Comparison of ENCODE assay signal across 8 cellular contexts in genomic region chr18:13614701-13615288, GRCh38.
DNase-seq lines count a peak whose midpoint lies in the region; ATAC-seq and TF ChIP-seq lines count a peak whose summit lies in the region.
"Had no signal": no experiment of that assay in that cellular context is flagged by ENCODE, and none has a peak within 500 bp of the region (broad histone marks: within the 10 kb centered on the region; RNA-seq: fewer than 3 reads in every experiment).

No MANE protein-coding gene starts in this region.

- H3K9me3 Mint-ChIP-seq in IgD-negative memory B cell (no peaks in the 10 kb centered on the region), type B pancreatic cell (no peaks in the 10 kb centered on the region), endothelial cell (ENCODE audit: unreplicated experiment) (no peaks in the 10 kb centered on the region)
- H3K9me3 Mint-ChIP-seq in stimulated activated naive CD8-positive, alpha-beta T cell treated with anti-CD3 and anti-CD28 coated beads, Interleukin-15, amount 100 ng/mL, for 72 hours, result no peaks in the 10 kb centered on the region
- H3K9me3 Mint-ChIP-seq: nephron had no signal

- H3K36me3 Mint-ChIP-seq in IgD-negative memory B cell, result no peaks in the 10 kb centered on the region
- H3K36me3 Mint-ChIP-seq in type B pancreatic cell, result no peaks in the 10 kb centered on the region
- peaks cover 4% of the 10 kb centered on the region for H3K36me3 Mint-ChIP-seq in endothelial cell (ENCODE audit: low read depth, unreplicated experiment)

- H3K27ac Mint-ChIP-seq in IgD-negative memory B cell, result peak overlapping the region; percentile 95 to 99 (median 96)
- H3K27ac Mint-ChIP-seq in stimulated activated naive CD8-positive, alpha-beta T cell treated with anti-CD3 and anti-CD28 coated beads, Interleukin-15, amount 100 ng/mL, for 72 hours, result peak overlapping the region; percentile 93 to 97
- no peak overlapping the region for H3K27ac Mint-ChIP-seq in type B pancreatic cell
- no peak overlapping the region for H3K27ac Mint-ChIP-seq in endothelial cell (ENCODE audit: unreplicated experiment)
- H3K27ac Mint-ChIP-seq: nephron had no signal

- POLR2A ChIA-PET in GM10248 (lab: Yijun Ruan, JAX), result interaction anchor here (0.7 to 8.3 kb wide), 5 partner anchors 29 to 53 kb away, joined by 5 to 159 read pairs (median 5); no protein-coding TSS in a partner anchor

- peak; percentile 37 for DNase-seq in activated CD4-positive, alpha-beta T cell treated with anti-CD3 and anti-CD28 coated beads, Interleukin-2, amount 50 U/mL, for 1 hour
- peak; percentile 68 for DNase-seq in left cardiac atrium
- peak; percentile 28 to 47 for DNase-seq in stimulated activated naive CD8-positive, alpha-beta T cell treated with anti-CD3 and anti-CD28 coated beads, Interleukin-15, amount 100 ng/mL, for 72 hours
- no peak for DNase-seq in type B pancreatic cell (ENCODE audit: extremely low spot score, unreplicated experiment)
- DNase-seq in GM10248 (ENCODE audit: extremely low spot score), result no peak
- no peak for DNase-seq in endothelial cell (ENCODE audit: low spot score)

- ATAC-seq in left cardiac atrium, result peak in 1 of 2 donors; percentile 43
- peak; percentile 33 for ATAC-seq in stimulated activated naive CD8-positive, alpha-beta T cell treated with anti-CD3 and anti-CD28 coated beads, Interleukin-15, amount 100 ng/mL, for 72 hours

- intact Hi-C loops in left cardiac atrium (cut with DNase I), result loop anchor here in 1 of 2 donors (5.0 to 10.0 kb wide), 2 partner anchors 110 to 397 kb away; partner anchors contain the start of genes FAM210A, LDLRAD4 and RNMT

- H3K27me3 Mint-ChIP-seq in IgD-negative memory B cell (peaks cover 8% of the 10 kb centered on the region), type B pancreatic cell (peaks cover 39% of the 10 kb centered on the region), endothelial cell (ENCODE audit: unreplicated experiment) (peaks cover 10% of the 10 kb centered on the region)
- no peaks in the 10 kb centered on the region for H3K27me3 Mint-ChIP-seq in stimulated activated naive CD8-positive, alpha-beta T cell treated with anti-CD3 and anti-CD28 coated beads, Interleukin-15, amount 100 ng/mL, for 72 hours

- CTCF ChIA-PET in GM10248 (lab: Yijun Ruan, JAX), result interaction anchor here (0.9 to 6.9 kb wide), 5 partner anchors 16 to 399 kb away, joined by 3 to 112 read pairs (median 6); no protein-coding TSS in a partner anchor

- H3K4me3 Mint-ChIP-seq in IgD-negative memory B cell, result peak overlapping the region; percentile 65 to 93 (median 89)
- peak overlapping the region; percentile 83 to 85 for H3K4me3 Mint-ChIP-seq in stimulated activated naive CD8-positive, alpha-beta T cell treated with anti-CD3 and anti-CD28 coated beads, Interleukin-15, amount 100 ng/mL, for 72 hours
- no peak overlapping the region for H3K4me3 Mint-ChIP-seq in type B pancreatic cell
- H3K4me3 Mint-ChIP-seq in endothelial cell (ENCODE audit: unreplicated experiment), result no peak overlapping the region

- TF ChIP-seq CTCF in type B pancreatic cell (conservative IDR thresholded peaks at IDR 0.05), result no peak
- TF ChIP-seq CTCF in GM10248 (IDR thresholded peaks at IDR 0.05; ENCODE audit: control extremely low read depth, extremely low read depth, low read depth, missing control alignments), result no peak
- TF ChIP-seq CTCF in endothelial cell (IDR thresholded peaks at IDR 0.05; ENCODE audit: unreplicated experiment), result no peak

- H3K4me1 Mint-ChIP-seq in IgD-negative memory B cell (peaks cover 49 to 69% (median 58%) of the 10 kb centered on the region in 3 donors), type B pancreatic cell (ENCODE audit: unreplicated experiment) (peaks cover 15% of the 10 kb centered on the region), endothelial cell (ENCODE audit: unreplicated experiment) (peaks cover 28% of the 10 kb centered on the region)
- H3K4me1 Mint-ChIP-seq in stimulated activated naive CD8-positive, alpha-beta T cell treated with anti-CD3 and anti-CD28 coated beads, Interleukin-15, amount 100 ng/mL, for 72 hours, result peaks cover 91% of the 10 kb centered on the region

Comparison
In these comparisons a context has a peak if more than half of its experiments do, and no peak if none do; other contexts are left out.
1. H3K27ac Mint-ChIP-seq: peak in IgD-negative memory B cell (3 of 3) and stimulated activated naive CD8-positive, alpha-beta T cell treated with anti-CD3 and anti-CD28 coated beads, Interleukin-15, amount 100 ng/mL, for 72 hours (2 of 2); none in type B pancreatic cell (single experiment) and endothelial cell (single experiment).
2. H3K4me3 Mint-ChIP-seq: peak in IgD-negative memory B cell (4 of 4) and stimulated activated naive CD8-positive, alpha-beta T cell treated with anti-CD3 and anti-CD28 coated beads, Interleukin-15, amount 100 ng/mL, for 72 hours (2 of 2); none in type B pancreatic cell (single experiment) and endothelial cell (single experiment).
3. DNase-seq: peak in activated CD4-positive, alpha-beta T cell treated with anti-CD3 and anti-CD28 coated beads, Interleukin-2, amount 50 U/mL, for 1 hour (single experiment), left cardiac atrium (single experiment) and stimulated activated naive CD8-positive, alpha-beta T cell treated with anti-CD3 and anti-CD28 coated beads, Interleukin-15, amount 100 ng/mL, for 72 hours (2 of 2); none in type B pancreatic cell (single experiment), GM10248 (single experiment) and endothelial cell (single experiment).